Comparison of ENCODE assay signal across 8 cellular contexts in the genomic region with DNA sequence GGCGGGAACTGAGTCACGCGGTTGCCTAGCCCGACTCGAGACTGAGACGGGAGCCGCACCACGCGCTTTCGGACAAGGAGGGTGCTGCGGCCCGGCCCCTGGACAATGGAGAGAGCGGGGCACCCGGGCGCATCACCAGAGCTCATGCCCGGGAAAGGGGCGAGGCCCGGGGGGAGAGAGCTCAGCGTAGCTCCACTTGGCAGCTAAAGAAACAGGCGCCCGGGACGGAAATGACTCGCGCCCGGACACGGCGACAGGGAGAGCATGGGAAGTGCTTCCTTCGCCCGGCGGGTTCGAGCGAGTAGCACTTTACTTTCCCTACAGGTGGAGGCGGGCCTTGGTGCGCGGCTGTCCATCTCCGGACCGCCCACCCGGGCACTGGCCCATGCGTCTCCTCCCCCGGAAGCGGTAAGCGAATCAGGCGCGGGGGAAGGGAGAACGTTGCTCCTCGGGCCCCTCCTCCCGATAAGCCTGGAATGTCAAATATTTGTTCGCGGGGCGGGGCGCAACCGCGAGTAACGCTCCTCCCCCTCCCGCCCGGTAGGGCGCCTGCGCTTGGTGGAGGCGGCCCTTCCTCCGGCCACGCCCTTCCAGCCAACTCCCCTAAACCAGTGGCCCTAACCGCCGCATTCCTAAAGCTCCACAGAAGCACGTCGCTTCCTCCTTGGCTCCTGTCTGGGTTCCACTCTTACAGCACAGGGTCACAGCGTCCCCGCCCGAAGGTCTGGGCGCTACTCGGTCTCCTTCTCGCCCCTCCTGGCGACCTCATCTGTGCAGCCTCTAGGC. TPM values are rescaled to one million over a fixed set of nuclear protein-coding genes. Genes with fewer than 3 reads are reported as not detected.
DNase-seq lines count a peak whose midpoint lies in the region; ATAC-seq and TF ChIP-seq lines count a peak whose summit lies in the region.

No MANE protein-coding gene starts in this region.

- peaks cover 10% of the 10 kb centered on the region for H3K4me1 ChIP-seq in IMR-90 (ENCODE audit: control insufficient read depth, insufficient read depth, low read length)
- H3K4me1 ChIP-seq in Peyer's patch = peaks cover 0 to 46% (median 20%) of the 10 kb centered on the region in 4 donors
- H3K4me1 ChIP-seq in esophagus muscularis mucosa = peaks cover 24 to 55% (median 36%) of the 10 kb centered on the region in 4 donors
- H3K4me1 ChIP-seq in muscle layer of duodenum (ENCODE audit: control insufficient read depth in 1 of 2, insufficient read depth in 2 of 2, low read length in 2 of 2) = peaks cover 7 to 28% of the 10 kb centered on the region in 2 donors

- H3K4me3 ChIP-seq in IMR-90 (ENCODE audit: insufficient read depth, low read depth, low read length) (peak overlapping the region; percentile 54), Peyer's patch (peak overlapping the region; percentile 50 to 58 (median 56)), esophagus muscularis mucosa (peak overlapping the region; percentile 61 to 75 (median 68)), muscle layer of duodenum (ENCODE audit: low read depth in 1 of 2, low read length in 2 of 2) (peak overlapping the region; percentile 35 to 68)

- peak overlapping the region; percentile 94 for H4K91ac ChIP-seq in IMR-90 (ENCODE audit: insufficient read depth, low read depth, low read length)

- peak overlapping the region; percentile 96 for H2AFZ ChIP-seq in IMR-90 (replicated peaks; ENCODE audit: low read length, poor library complexity)

- TF ChIP-seq POLR2A in IMR-90 (IDR thresholded peaks at IDR 0.05; ENCODE audit: low read depth, low read length) = peak; percentile 43; the same call in 1 of the 2 replicates
- peak; percentile 93 to 95 for TF ChIP-seq POLR2A in Peyer's patch (IDR thresholded peaks at IDR 0.05)
- TF ChIP-seq POLR2A in esophagus muscularis mucosa (IDR thresholded peaks at IDR 0.05; ENCODE audit: low read depth) = peak; percentile 52

- peak overlapping the region; percentile 74 to 95 for H4K8ac ChIP-seq in IMR-90 (ENCODE audit: low read depth in 2 of 2, low read length in 2 of 2)

- peak overlapping the region; percentile 89 for H3K9ac ChIP-seq in IMR-90 (ENCODE audit: low read depth, low read length)

- H3K14ac ChIP-seq in IMR-90 (replicated peaks; ENCODE audit: low read depth, low read length) = peak overlapping the region; percentile 98

- H3K56ac ChIP-seq in IMR-90 (ENCODE audit: extremely low read depth, insufficient read depth, low read length) = peak overlapping the region; percentile 79

- POLR2A ChIA-PET in IMR-90 (lab: Charles Lee; ENCODE audit: unreplicated experiment) = interaction anchor here (1.1 kb wide), 1 partner anchor 12 kb away, joined by 12 read pairs; no protein-coding TSS in a partner anchor

- ATAC-seq in GM21529 (IDR thresholded peaks at IDR 0.05; ENCODE audit: unreplicated experiment) (peak; percentile 82), IMR-90 (ENCODE audit: low read depth) (peak; percentile 94)

- DNase-seq in DMS 273 treated with DMSO at 0.1 percent for 48 hours (lab: John Stamatoyannopoulos, UW) = peak; percentile 94
- DNase-seq in IMR-90 = peak; percentile 96
- peak; percentile 93 to 99 (median 98) for DNase-seq in Peyer's patch
- DNase-seq in activated T-helper 1 cell treated with Interleukin-2 at 50 U/mL for 16 hours (ENCODE audit: low read depth) = peak; percentile 79
- DNase-seq in esophagus muscularis mucosa (ENCODE audit: extremely low spot score) = peak; percentile 100
- peak; percentile 67 to 72 for DNase-seq in stimulated activated CD8-positive, alpha-beta memory T cell treated with anti-CD3 and anti-CD28 coated beads, Interleukin-7, amount 100 ng/mL, for 1 hour (ENCODE audit: low read depth in 2 of 2)

- H3K36me3 ChIP-seq in IMR-90 (ENCODE audit: control insufficient read depth, insufficient read depth, low read length) (no peaks in the 10 kb centered on the region), Peyer's patch (peaks cover 0 to 3% (median 0%) of the 10 kb centered on the region in 3 donors), esophagus muscularis mucosa (no peaks in the 10 kb centered on the region), muscle layer of duodenum (ENCODE audit: control insufficient read depth in 1 of 2, insufficient read depth in 2 of 2, low read length in 2 of 2) (no peaks in the 10 kb centered on the region)

- H3K27ac ChIP-seq in IMR-90 (ENCODE audit: insufficient read depth, low read length) (peak overlapping the region; percentile 96), Peyer's patch (peak overlapping the region; percentile 74 to 92 (median 90)), esophagus muscularis mucosa (replicated peaks in 1 of 4) (peak overlapping the region; percentile 85 to 89 (median 86)), muscle layer of duodenum (ENCODE audit: low read length) (peak overlapping the region; percentile 75)

- H4K5ac ChIP-seq in IMR-90 (ENCODE audit: low read depth, low read length) = peak overlapping the region; percentile 97

- WGBS in IMR-90 (ENCODE audit: extremely low coverage in 2 of 2, insufficient read length in 1 of 2), 2 experiments = 0% methylated on average over 14 of the region's 72 CpGs; no CpG with 5 or more reads in 1 of the 2 experiments
- under 1% methylated on average over 28 of the region's 72 CpGs for WGBS in esophagus muscularis mucosa

- peak overlapping the region; percentile 97 for H3K23ac ChIP-seq in IMR-90 (ENCODE audit: low read depth, low read length)

- peaks cover 8% of the 10 kb centered on the region for H3K9me1 ChIP-seq in IMR-90 (ENCODE audit: insufficient read depth, low read length)

- in situ Hi-C loops in IMR-90 (cut with MboI; ENCODE audit: low sequenced_read_pairs) = no loop called here

- no peaks in the 10 kb centered on the region for H3K9me3 ChIP-seq in IMR-90 (ENCODE audit: control insufficient read depth, insufficient read depth, low read length)
- H3K9me3 ChIP-seq in Peyer's patch = no peaks in the 10 kb centered on the region
- H3K9me3 ChIP-seq in esophagus muscularis mucosa = no peaks in the 10 kb centered on the region
- no peaks in the 10 kb centered on the region for H3K9me3 ChIP-seq in muscle layer of duodenum (ENCODE audit: control insufficient read depth in 1 of 2, low read length in 2 of 2)

- no TSS peak for BruUV-seq in IMR-90 (replicated peaks; lab: Mats Ljungman, UMichigan)

- CTCF ChIA-PET in IMR-90 (lab: Yijun Ruan, JAX) = no interaction called here

- H2AK5ac ChIP-seq in IMR-90 (ENCODE audit: low read depth, low read length) = peak overlapping the region; percentile 91

- no peak for TF ChIP-seq EP300 in esophagus muscularis mucosa (IDR thresholded peaks at IDR 0.05)

- no peak for TF ChIP-seq CTCF in IMR-90 (conservative IDR thresholded peaks at IDR 0.05; ENCODE audit: low read depth, low read length)
- peak in 1 of 6 experiments; percentile 5 for TF ChIP-seq CTCF in Peyer's patch (IDR thresholded peaks at IDR 0.05)
- TF ChIP-seq CTCF in esophagus muscularis mucosa (IDR thresholded peaks at IDR 0.05) = no peak

- H2BK120ac ChIP-seq in IMR-90 (ENCODE audit: low read depth, low read length) = peak overlapping the region; percentile 85

- H3K79me1 ChIP-seq in IMR-90 (ENCODE audit: low read depth in 1 of 2, low read length in 2 of 2) = peaks cover 2 to 10% of the 10 kb centered on the region in 2 experiments; a peak in 2 of 4 replicates

- peak overlapping the region; percentile 30; the same call in 1 of the 2 replicates for H2BK20ac ChIP-seq in IMR-90 (ENCODE audit: low read depth, low read length)

- H3K27me3 ChIP-seq in IMR-90 (ENCODE audit: control insufficient read depth, insufficient read depth, low read length) = no peaks in the 10 kb centered on the region
- no peaks in the 10 kb centered on the region for H3K27me3 ChIP-seq in Peyer's patch
- no peaks in the 10 kb centered on the region for H3K27me3 ChIP-seq in esophagus muscularis mucosa
- no peaks in the 10 kb centered on the region for H3K27me3 ChIP-seq in muscle layer of duodenum (ENCODE audit: low read depth, low read length)

- H3K4ac ChIP-seq in IMR-90 (ENCODE audit: low read depth, low read length) = peak overlapping the region; percentile 98

- H3K4me2 ChIP-seq in IMR-90 (ENCODE audit: low read depth, low read length) = peak overlapping the region; percentile 92

- H4K20me1 ChIP-seq in IMR-90 (ENCODE audit: insufficient read depth, low read length) = no peaks in the 10 kb centered on the region

- peak overlapping the region; percentile 29; the same call in 1 of the 3 replicates for H2BK15ac ChIP-seq in IMR-90 (ENCODE audit: low read depth, low read length)

- peak overlapping the region; percentile 92 for H3K18ac ChIP-seq in IMR-90 (ENCODE audit: low read depth, low read length)

- dilution Hi-C loops in IMR-90 (cut with HindIII; ENCODE audit: low sequenced_read_pairs, unreplicated experiment) = no loop called here

- intact Hi-C loops in IMR-90 (cut with micrococcal nuclease) = no loop called here
- intact Hi-C loops in esophagus muscularis mucosa (cut with DNase I) = loop anchor here (5.0 kb wide), 1 partner anchor 150 kb away; a partner anchor contains a TSS

- peak overlapping the region; percentile 96 for H2BK5ac ChIP-seq in IMR-90 (ENCODE audit: low read depth, low read length, poor library complexity, severe bottlenecking)

- peak overlapping the region; percentile 79 for H2AK9ac ChIP-seq in IMR-90 (replicated peaks; ENCODE audit: low read depth, low read length, poor library complexity)

- TF ChIP-seq RAD21 in IMR-90 (IDR thresholded peaks at IDR 0.05; ENCODE audit: low read length) = no peak

TF ChIP-seq in IMR-90, 13 proteins besides CTCF, POLR2A, EP300 and RAD21 (continues in another document):
- peak; percentile 100 for TF ChIP-seq MAZ (IDR thresholded peaks at IDR 0.05; ENCODE audit: borderline replicate concordance, low read depth, low read length)

RNA-seq across cellular contexts. Expression of a gene that starts 1.5 kb away (rescaled TPM):
- total RNA-seq in IMR-90 (2012; rRNA removed) (under 0.01 TPM in 1 of 2 replicates, not detected in the other), Peyer's patch (10 to 100 TPM; 15.7 to 67.4 (median 40.9) TPM), esophagus muscularis mucosa (1 to 10 TPM in 1 of 4 donors, under 1 TPM in 3; 0.17 to 2.1 (median 0.52) TPM)
- polyA plus RNA-seq in IMR-90 (2012; rRNA removed) = 0.07 and 0.14 TPM in 2 replicates
- 0.07 TPM in 1 of 2 replicates, not detected in the other for polyA plus RNA-seq in IMR-90 (2012; cell fraction: cytosol; rRNA removed)
- polyA plus RNA-seq in IMR-90 (2012; cell fraction: nucleus; rRNA removed; ENCODE audit: low replicate concordance) = 0.32 and 0.53 TPM in 2 replicates

RNA-seq across cellular contexts. Expression of a gene that starts 7.7 kb away (rescaled TPM):
- total RNA-seq in IMR-90 (2012; rRNA removed) = 18.1 and 19.5 TPM in 2 replicates
- polyA plus RNA-seq in IMR-90 (2012; rRNA removed) = 31.7 and 34.4 TPM in 2 replicates
- polyA plus RNA-seq in IMR-90 (2012; cell fraction: cytosol; rRNA removed) = 22.4 and 36.7 TPM in 2 replicates
- polyA plus RNA-seq in IMR-90 (2012; cell fraction: nucleus; rRNA removed; ENCODE audit: low replicate concordance) = 13.4 and 30.8 TPM in 2 replicates
- total RNA-seq in Peyer's patch = 10 to 100 TPM in 3 of 4 donors, 1 to 10 TPM in 1; 8.3 to 27.5 (median 17.6) TPM
- 10 to 100 TPM; 10.4 to 22.0 (median 15.3) TPM for total RNA-seq in esophagus muscularis mucosa

RNA-seq across cellular contexts. Expression of a gene that starts 26.9 kb away (rescaled TPM):
- 25.0 and 29.4 TPM in 2 replicates for total RNA-seq in IMR-90 (2012; rRNA removed)
- polyA plus RNA-seq in IMR-90 (2012; rRNA removed) = 32.6 and 36.1 TPM in 2 replicates
- polyA plus RNA-seq in IMR-90 (2012; cell fraction: cytosol; rRNA removed) = 11.7 and 13.7 TPM in 2 replicates
- 134 and 224 TPM in 2 replicates for polyA plus RNA-seq in IMR-90 (2012; cell fraction: nucleus; rRNA removed; ENCODE audit: low replicate concordance)
- 10 to 100 TPM; 19.9 to 83.3 (median 46.4) TPM for total RNA-seq in Peyer's patch
- total RNA-seq in esophagus muscularis mucosa = 10 to 100 TPM; 18.9 to 37.1 (median 27.3) TPM

Comparison
In these comparisons a context has a peak if more than half of its experiments do, and no peak if none do; other contexts are left out.
1. Peak in every context shown above with its lines: DNase-seq, ATAC-seq, H3K4me3 ChIP-seq and H3K27ac ChIP-seq.
2. POLR2A ChIP-seq: peak in every context shown above with its lines; median percentile 94 in Peyer's patch; 52 in esophagus muscularis mucosa; 43 in IMR-90.
3. RNA of a gene that starts 1.5 kb away (total RNA-seq): 15.7 to 67.4 TPM in Peyer's patch; 0.17 to 2.1 TPM in esophagus muscularis mucosa and under 0.01 TPM in IMR-90; every median in the first group is over 4 times any median in the second.